Comparison of ENCODE assay signal across 11 cellular contexts in genomic region chr5:65101706-65102105, GRCh38.
DNase-seq lines count a peak whose midpoint lies in the region; ATAC-seq, FAIRE-seq and TF ChIP-seq lines count a peak whose summit lies in the region.
"Had no signal": no experiment of that assay in that cellular context is flagged by ENCODE, and none has a peak within 500 bp of the region (broad histone marks: within the 10 kb centered on the region; RNA-seq: fewer than 3 reads in every experiment).

No MANE protein-coding gene starts in this region.

- WGBS in psoas muscle, 3 donors: 90 to 94% (median 92%) methylated on average over 7 of the region's 7 CpGs

- no peak for TF ChIP-seq CTCF in AG04450 (IDR thresholded peaks at IDR 0.05; ENCODE audit: low read depth, low read length)
- no peak for TF ChIP-seq CTCF in HFFc6 (IDR thresholded peaks at IDR 0.05)
- TF ChIP-seq CTCF in psoas muscle (IDR thresholded peaks at IDR 0.05): no peak

- DNase-seq in AG04450 (ENCODE audit: low read depth, low spot score) (peak; percentile 69), HFFc6 (no peak), dermis blood vessel endothelial cell (peak; percentile 7), SHP77 (lab: John Stamatoyannopoulos, UW) (no peak), DMS153 treated with DMSO at 0.1 percent for 48 hours (lab: John Stamatoyannopoulos, UW; ENCODE audit: unreplicated experiment) (no peak), psoas muscle (no peak), GM19239 (ENCODE audit: insufficient read length, low spot score) (no peak)
- DNase-seq in natural killer cell treated with Interleukin-12 subunit alpha and Interleukin-12 subunit beta and Interleukin-15 and Interleukin-18, amount 100 ng/mL, for 72 hours (ENCODE audit: low spot score): no peak

- FAIRE-seq in GM19239 (lab: Jason Lieb, UNC): no peak

- no peak overlapping the region for H3K4me3 ChIP-seq in AG04450 (ENCODE audit: low read depth, low read length)
- H3K4me3 ChIP-seq in psoas muscle: no peak overlapping the region

- H3K9me3 ChIP-seq in AG04450 (ENCODE audit: control insufficient read depth, insufficient read depth, low read length) (no peaks in the 10 kb centered on the region; the same call in 1 of the 2 replicates), psoas muscle (no peaks in the 10 kb centered on the region)
- H3K9me3 ChIP-seq: BLaER1 treated with 17β-estradiol and CSF1 and Interleukin-3, amounts not matched to agents 10 nM and 100 nM; left lung had no signal

- no peak for ATAC-seq in natural killer cell treated with Interleukin-12 subunit alpha and Interleukin-12 subunit beta and Interleukin-15 and Interleukin-18, amount 100 ng/mL, for 72 hours
- ATAC-seq in psoas muscle: no peak

- POLR2A ChIA-PET in AG04450 (lab: Yijun Ruan, JAX): interaction anchor here (0.7 to 1.5 kb wide), 2 partner anchors 25 to 107 kb away, joined by 3 read pairs; no protein-coding TSS in a partner anchor

- H3K36me3 ChIP-seq in psoas muscle (ENCODE audit: insufficient read depth in 1 of 2, low read depth in 1 of 2): no peaks in the 10 kb centered on the region
- H3K36me3 ChIP-seq: BLaER1 treated with 17β-estradiol and CSF1 and Interleukin-3, amounts not matched to agents 10 nM and 100 nM; left lung; WERI-Rb-1 had no signal

- peaks cover 57% of the 10 kb centered on the region for H3K4me1 Mint-ChIP-seq in HFFc6 (ENCODE audit: low read depth)
- peaks cover 30 to 34% of the 10 kb centered on the region in 2 donors for H3K4me1 Mint-ChIP-seq in natural killer cell treated with Interleukin-12 subunit alpha and Interleukin-12 subunit beta and Interleukin-15 and Interleukin-18, amount 100 ng/mL, for 72 hours (ENCODE audit: low read depth in 2 of 2)

- no peaks in the 10 kb centered on the region; the same call in 1 of the 2 replicates for H3K27me3 Mint-ChIP-seq in HFFc6 (ENCODE audit: insufficient read depth)
- peaks cover 6 to 10% of the 10 kb centered on the region in 2 donors for H3K27me3 Mint-ChIP-seq in natural killer cell treated with Interleukin-12 subunit alpha and Interleukin-12 subunit beta and Interleukin-15 and Interleukin-18, amount 100 ng/mL, for 72 hours

- peaks cover 5% of the 10 kb centered on the region for H3K36me3 Mint-ChIP-seq in HFFc6 (ENCODE audit: low read depth)
- no peaks in the 10 kb centered on the region for H3K36me3 Mint-ChIP-seq in natural killer cell treated with Interleukin-12 subunit alpha and Interleukin-12 subunit beta and Interleukin-15 and Interleukin-18, amount 100 ng/mL, for 72 hours

- no peaks in the 10 kb centered on the region for H3K27me3 ChIP-seq in AG04450 (ENCODE audit: control insufficient read depth, insufficient read depth, low read length)
- H3K27me3 ChIP-seq in psoas muscle (ENCODE audit: insufficient read depth in 3 of 3, low read length in 2 of 3): no peaks in the 10 kb centered on the region
- H3K27me3 ChIP-seq: left lung had no signal

- H3K27ac ChIP-seq in AG04450 (ENCODE audit: low read depth, low read length): peak overlapping the region; percentile 92
- no peak overlapping the region for H3K27ac ChIP-seq in psoas muscle

- intact Hi-C loops in psoas muscle (cut with DNase I): loop anchor here (2.0 to 10.0 kb wide), 5 partner anchors 64 to 381 kb away; partner anchors contain the start of gene ADAMTS6 (in 1 of the 2)

- CTCF ChIA-PET in AG04450 (lab: Charles Lee): interaction anchor here (0.6 to 4.0 kb wide), 8 partner anchors 41 to 460 kb away, joined by 3 to 37 read pairs (median 3); no protein-coding TSS in a partner anchor

- H3K9me3 Mint-ChIP-seq in HFFc6: no peaks in the 10 kb centered on the region
- peaks cover 3% of the 10 kb centered on the region for H3K9me3 Mint-ChIP-seq in natural killer cell treated with Interleukin-12 subunit alpha and Interleukin-12 subunit beta and Interleukin-15 and Interleukin-18, amount 100 ng/mL, for 72 hours

- H3K4me3 Mint-ChIP-seq in HFFc6: peak overlapping the region; percentile 53; the same call in 1 of the 2 replicates
- H3K4me3 Mint-ChIP-seq in natural killer cell treated with Interleukin-12 subunit alpha and Interleukin-12 subunit beta and Interleukin-15 and Interleukin-18, amount 100 ng/mL, for 72 hours: peak overlapping the region; percentile 56

- H3K4me1 ChIP-seq in psoas muscle: peaks cover 4% of the 10 kb centered on the region

- H3K27ac Mint-ChIP-seq in HFFc6: peak overlapping the region; percentile 88
- H3K27ac Mint-ChIP-seq in natural killer cell treated with Interleukin-12 subunit alpha and Interleukin-12 subunit beta and Interleukin-15 and Interleukin-18, amount 100 ng/mL, for 72 hours: no peak overlapping the region

Comparison
In these comparisons a context has a peak if more than half of its experiments do, and no peak if none do; other contexts are left out.
1. DNase-seq: peak in AG04450 (single experiment) and dermis blood vessel endothelial cell (single experiment); none in HFFc6 (single experiment), natural killer cell treated with Interleukin-12 subunit alpha and Interleukin-12 subunit beta and Interleukin-15 and Interleukin-18, amount 100 ng/mL, for 72 hours (single experiment), SHP77 (0 of 2), DMS153 treated with DMSO at 0.1 percent for 48 hours (single experiment), psoas muscle (0 of 2) and GM19239 (single experiment).